In the genomic region with DNA sequence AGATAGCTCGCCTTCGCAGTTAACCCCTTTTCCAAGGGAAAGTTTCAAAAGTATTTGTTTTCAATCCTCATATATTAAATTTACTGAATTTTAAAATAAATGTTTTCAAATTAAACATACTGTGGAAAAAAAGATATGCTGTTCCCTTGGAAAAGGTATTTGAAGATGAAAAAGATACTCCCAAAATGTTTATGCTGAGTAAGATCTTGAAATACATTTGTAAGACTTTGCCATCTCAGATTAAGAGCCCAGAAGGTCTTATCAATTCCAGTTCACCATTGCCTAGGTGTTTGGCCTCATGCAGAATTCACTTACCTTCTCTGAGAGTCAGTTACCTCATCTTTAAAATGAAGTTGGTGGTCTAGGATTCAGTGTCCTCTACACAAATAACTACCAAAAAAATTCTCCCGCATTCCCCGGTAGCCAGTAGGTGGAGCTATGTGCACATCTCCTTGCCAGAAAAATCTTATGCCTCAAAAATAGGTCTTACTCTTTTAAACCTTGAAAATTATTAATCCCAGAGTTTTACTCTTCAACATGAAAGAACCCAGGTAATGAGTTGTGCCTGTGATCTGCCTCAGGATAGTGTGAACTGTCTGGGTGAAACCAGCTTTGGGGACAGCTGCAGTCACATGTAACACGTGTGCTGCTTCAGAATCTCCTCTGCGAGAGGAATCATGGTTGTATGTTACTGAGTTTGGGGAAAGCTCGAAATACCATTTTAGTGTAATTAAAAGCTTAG, we compare ENCODE assay signal across 8 cellular contexts.
DNase-seq lines count a peak whose midpoint lies in the region; ATAC-seq, FAIRE-seq and TF ChIP-seq lines count a peak whose summit lies in the region.

No MANE protein-coding gene starts in this region.

- DNase-seq in CD1c-positive myeloid dendritic cell (ENCODE audit: extremely low spot score), result peak; percentile 62
- DNase-seq in H54 (ENCODE audit: insufficient read length, low spot score), result peak; percentile 31
- peak; percentile 7 for DNase-seq in OCI-M2 (lab: John Stamatoyannopoulos, UW; ENCODE audit: unreplicated experiment)
- DNase-seq in activated T-helper 9 cell treated with anti-CD3 and anti-CD28 coated beads, Interleukin-2, amount 50 U/mL, for 16 hours (ENCODE audit: low read depth), result peak; percentile 14
- peak; percentile 33 for DNase-seq in germinal center (ENCODE audit: low spot score)
- peak; percentile 54 for DNase-seq in retina

- FAIRE-seq in H54 (lab: Jason Lieb, UNC), result no peak

- no peak for TF ChIP-seq POLR2A in H54 (IDR thresholded peaks at IDR 0.05; ENCODE audit: low read depth, low read length)

- ATAC-seq in GM19324 (IDR thresholded peaks at IDR 0.05; ENCODE audit: low FRiP score, unreplicated experiment), result no peak
- no peak for ATAC-seq in HG02981 (IDR thresholded peaks at IDR 0.05; ENCODE audit: unreplicated experiment)

Comparison
In these comparisons a context has a peak if more than half of its experiments do, and no peak if none do; other contexts are left out.
1. DNase-seq: peak in every context shown above with its lines; median percentile 62 in CD1c-positive myeloid dendritic cell; 54 in retina; 33 in germinal center; 31 in H54; 14 in activated T-helper 9 cell treated with anti-CD3 and anti-CD28 coated beads, Interleukin-2, amount 50 U/mL, for 16 hours; 7 in OCI-M2.